8 cellular contexts compared by ENCODE assay signal in the genomic region with DNA sequence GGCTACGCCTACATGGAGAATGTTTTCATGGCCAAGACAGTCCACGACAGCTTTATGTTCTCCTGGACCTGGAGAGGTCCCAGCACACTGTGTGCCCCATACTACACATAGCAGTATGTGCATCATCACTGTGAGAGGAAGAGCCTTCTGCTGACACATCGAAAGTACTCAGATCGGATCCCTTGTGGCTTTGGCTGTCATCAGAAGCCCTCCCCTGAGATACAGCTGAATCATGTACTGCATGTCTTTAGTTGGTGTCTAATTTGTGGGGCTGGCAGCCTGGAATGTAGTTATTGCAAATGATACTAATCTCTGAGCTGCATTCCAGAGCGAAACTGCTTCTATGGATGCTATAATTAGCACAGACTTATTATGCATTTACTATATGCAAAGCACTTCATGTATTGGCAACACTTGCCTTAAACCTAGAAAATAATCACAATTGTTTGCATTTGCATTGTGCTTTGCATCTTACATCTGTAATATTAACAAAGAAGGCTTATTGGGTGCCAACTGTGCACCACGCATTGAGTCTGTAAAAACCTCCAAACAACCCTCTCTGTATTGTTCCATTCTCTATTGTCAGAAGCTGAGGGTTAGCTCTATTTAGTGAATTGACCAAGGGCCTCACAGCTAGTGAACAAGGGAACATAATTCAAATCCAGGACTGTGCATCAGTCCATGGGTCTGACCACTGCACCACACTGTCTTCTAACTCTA.
A peak's percentile ranks its signal among the peaks of the same experiment; 100 is the strongest.
DNase-seq lines count a peak whose midpoint lies in the region; ATAC-seq and TF ChIP-seq lines count a peak whose summit lies in the region.

No MANE protein-coding gene starts in this region.

- peaks cover 31% of the 10 kb centered on the region for H3K4me1 Mint-ChIP-seq in activated T-cell treated with anti-CD3 and anti-CD28 coated beads, Interleukin-2, amount 50 U/mL, for 72 hours (ENCODE audit: low read depth)

- in situ Hi-C loops in GM13976 (cut with MboI; ENCODE audit: low sequenced_read_pairs, unreplicated experiment): no loop called here

- no peaks in the 10 kb centered on the region for H3K9me3 Mint-ChIP-seq in activated T-cell treated with anti-CD3 and anti-CD28 coated beads, Interleukin-2, amount 50 U/mL, for 72 hours

- TF ChIP-seq CTCF in GM13976 (IDR thresholded peaks at IDR 0.05; ENCODE audit: borderline replicate concordance, control extremely low read depth, extremely low read depth, insufficient read depth, missing control alignments): no peak

- intact Hi-C loops in left ventricle myocardium superior (cut with micrococcal nuclease): no loop called here

- peaks cover 39% of the 10 kb centered on the region for H3K27me3 Mint-ChIP-seq in activated T-cell treated with anti-CD3 and anti-CD28 coated beads, Interleukin-2, amount 50 U/mL, for 72 hours (ENCODE audit: low read depth)

- peaks cover 0 to 4% of the 10 kb centered on the region in 2 donors for H3K36me3 Mint-ChIP-seq in activated T-cell treated with anti-CD3 and anti-CD28 coated beads, Interleukin-2, amount 50 U/mL, for 72 hours (ENCODE audit: insufficient read depth in 2 of 2)

- peak; percentile 76 for DNase-seq in GM13976 (ENCODE audit: low spot score)
- DNase-seq in MV-4-11 (lab: John Stamatoyannopoulos, UW): peak; percentile 95
- peak; percentile 73 to 79 for DNase-seq in activated T-cell treated with anti-CD3 and anti-CD28 coated beads, Interleukin-2, amount 50 U/mL, for 72 hours
- DNase-seq in left ventricle myocardium superior: no peak
- DNase-seq in stimulated activated CD4-positive, alpha-beta T cell treated with anti-CD3 and anti-CD28 coated beads, TNF-alpha, amount 100 ng/mL, for 24 hours (ENCODE audit: low read depth in 3 of 3): peak; percentile 38 to 54 (median 51)
- DNase-seq in NCI-H69 (lab: John Stamatoyannopoulos, UW): no peak
- DNase-seq in middle frontal gyrus (ENCODE audit: extremely low spot score, low spot score): no peak

- ATAC-seq in HG02571 (IDR thresholded peaks at IDR 0.05; ENCODE audit: unreplicated experiment): peak; percentile 86
- peak; percentile 83 to 84 for ATAC-seq in activated T-cell treated with anti-CD3 and anti-CD28 coated beads, Interleukin-2, amount 50 U/mL, for 72 hours (replicated peaks in 1 of 2)
- ATAC-seq in left ventricle myocardium superior: peak; percentile 82

- no peak overlapping the region for H3K4me3 Mint-ChIP-seq in activated T-cell treated with anti-CD3 and anti-CD28 coated beads, Interleukin-2, amount 50 U/mL, for 72 hours

- H3K27ac Mint-ChIP-seq in activated T-cell treated with anti-CD3 and anti-CD28 coated beads, Interleukin-2, amount 50 U/mL, for 72 hours: no peak overlapping the region

Comparison
In these comparisons a context has a peak if more than half of its experiments do, and no peak if none do; other contexts are left out.
1. DNase-seq: peak in GM13976 (single experiment), MV-4-11 (single experiment), activated T-cell treated with anti-CD3 and anti-CD28 coated beads, Interleukin-2, amount 50 U/mL, for 72 hours (2 of 2) and stimulated activated CD4-positive, alpha-beta T cell treated with anti-CD3 and anti-CD28 coated beads, TNF-alpha, amount 100 ng/mL, for 24 hours (3 of 3); none in left ventricle myocardium superior (single experiment), NCI-H69 (single experiment) and middle frontal gyrus (single experiment).
2. Peak in every context shown above with its lines, with median percentiles within 50 percentile points of each other: ATAC-seq.